1 cellular context compared by ENCODE assay signal in the genomic region with DNA sequence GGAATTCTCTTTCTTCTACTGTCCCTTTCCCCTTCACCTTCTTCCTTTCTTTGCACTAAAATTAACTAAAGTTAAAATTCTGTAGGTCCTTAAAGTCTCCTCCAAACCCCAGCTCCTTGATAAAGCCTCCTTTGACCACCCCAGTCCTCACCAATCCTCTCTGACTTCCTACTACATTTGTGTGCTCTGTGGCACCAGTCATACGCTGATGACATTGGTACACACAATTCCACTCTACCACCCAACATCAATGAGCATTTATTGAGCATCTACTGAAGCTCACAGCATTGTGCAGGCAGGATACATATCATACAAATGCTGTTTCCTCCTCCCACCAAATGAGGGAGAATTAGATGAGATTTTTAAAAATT.
TF ChIP-seq lines count a peak whose summit lies in the region.

No MANE protein-coding gene starts in this region.

TF ChIP-seq in HepG2, 621 proteins besides CTCF, POLR2A, EP300 and RAD21 (continued from another document):
- TF ChIP-seq, protein P1, sequence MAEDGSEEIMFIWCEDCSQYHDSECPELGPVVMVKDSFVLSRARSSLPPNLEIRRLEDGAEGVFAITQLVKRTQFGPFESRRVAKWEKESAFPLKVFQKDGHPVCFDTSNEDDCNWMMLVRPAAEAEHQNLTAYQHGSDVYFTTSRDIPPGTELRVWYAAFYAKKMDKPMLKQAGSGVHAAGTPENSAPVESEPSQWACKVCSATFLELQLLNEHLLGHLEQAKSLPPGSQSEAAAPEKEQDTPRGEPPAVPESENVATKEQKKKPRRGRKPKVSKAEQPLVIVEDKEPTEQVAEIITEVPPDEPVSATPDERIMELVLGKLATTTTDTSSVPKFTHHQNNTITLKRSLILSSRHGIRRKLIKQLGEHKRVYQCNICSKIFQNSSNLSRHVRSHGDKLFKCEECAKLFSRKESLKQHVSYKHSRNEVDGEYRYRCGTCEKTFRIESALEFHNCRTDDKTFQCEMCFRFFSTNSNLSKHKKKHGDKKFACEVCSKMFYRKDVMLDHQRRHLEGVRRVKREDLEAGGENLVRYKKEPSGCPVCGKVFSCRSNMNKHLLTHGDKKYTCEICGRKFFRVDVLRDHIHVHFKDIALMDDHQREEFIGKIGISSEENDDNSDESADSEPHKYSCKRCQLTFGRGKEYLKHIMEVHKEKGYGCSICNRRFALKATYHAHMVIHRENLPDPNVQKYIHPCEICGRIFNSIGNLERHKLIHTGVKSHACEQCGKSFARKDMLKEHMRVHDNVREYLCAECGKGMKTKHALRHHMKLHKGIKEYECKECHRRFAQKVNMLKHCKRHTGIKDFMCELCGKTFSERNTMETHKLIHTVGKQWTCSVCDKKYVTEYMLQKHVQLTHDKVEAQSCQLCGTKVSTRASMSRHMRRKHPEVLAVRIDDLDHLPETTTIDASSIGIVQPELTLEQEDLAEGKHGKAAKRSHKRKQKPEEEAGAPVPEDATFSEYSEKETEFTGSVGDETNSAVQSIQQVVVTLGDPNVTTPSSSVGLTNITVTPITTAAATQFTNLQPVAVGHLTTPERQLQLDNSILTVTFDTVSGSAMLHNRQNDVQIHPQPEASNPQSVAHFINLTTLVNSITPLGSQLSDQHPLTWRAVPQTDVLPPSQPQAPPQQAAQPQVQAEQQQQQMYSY (CRISPR knock-in tag; IDR thresholded peaks at IDR 0.05) = no peak
